In the genomic region with DNA sequence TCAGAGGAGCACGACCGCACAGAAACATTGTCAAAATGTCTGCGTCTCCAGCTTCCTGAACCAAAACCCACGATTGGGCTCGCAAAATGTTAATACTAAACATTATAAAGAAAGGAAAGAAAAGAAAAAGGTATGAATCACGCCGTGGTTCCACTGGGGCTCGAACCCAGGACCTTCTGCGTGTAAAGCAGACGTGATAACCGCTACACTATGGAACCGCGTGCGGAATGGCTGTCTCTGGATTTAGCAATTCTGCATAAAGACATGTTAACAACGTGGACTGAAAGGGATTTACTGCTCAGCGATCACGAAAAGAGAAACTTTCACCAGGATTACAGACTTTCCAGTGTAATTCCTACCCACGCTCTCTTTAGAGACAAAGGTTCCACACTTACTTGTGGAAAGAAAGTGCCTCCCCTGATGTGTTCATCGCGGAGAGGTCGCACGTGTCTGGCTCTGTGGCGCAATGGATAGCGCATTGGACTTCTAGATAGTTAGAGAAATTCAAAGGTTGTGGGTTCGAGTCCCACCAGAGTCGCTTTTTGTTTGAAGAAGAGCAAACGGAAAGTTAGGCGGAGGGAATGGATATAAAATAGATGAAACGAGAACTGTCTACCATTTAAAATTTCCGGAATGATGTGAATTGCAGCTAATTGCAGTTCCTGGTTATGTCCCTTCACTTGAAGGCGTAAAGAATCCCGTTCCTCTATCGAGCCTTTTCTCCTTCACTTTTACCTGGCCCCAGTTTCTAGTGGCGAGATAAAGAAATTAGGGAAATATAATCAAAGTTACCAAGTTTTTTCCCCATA, we compare ENCODE assay signal across 8 cellular contexts. TPM values are rescaled to one million over a fixed set of nuclear protein-coding genes. Genes with fewer than 3 reads are reported as not detected.
DNase-seq lines count a peak whose midpoint lies in the region; ATAC-seq and TF ChIP-seq lines count a peak whose summit lies in the region.

No MANE protein-coding gene starts in this region.

- peak; percentile 66 for ATAC-seq in omental fat pad (ENCODE audit: low FRiP score)

- no peaks in the 10 kb centered on the region for H3K27me3 ChIP-seq in MG63

- peak overlapping the region; percentile 55 for H3K4me3 ChIP-seq in MG63

- peak overlapping the region; percentile 73 for H3K27ac ChIP-seq in temporal lobe (ENCODE audit: low read depth, low read length)

- TF ChIP-seq CTCF in omental fat pad (IDR thresholded peaks at IDR 0.05): no peak

- H3K36me3 ChIP-seq in MG63: no peaks in the 10 kb centered on the region

- DNase-seq in DMS 273 treated with DMSO at 0.1 percent for 48 hours (lab: John Stamatoyannopoulos, UW) (peak; percentile 75), GOT3 (lab: John Stamatoyannopoulos, UW) (peak; percentile 84), MG63 (peak; percentile 80), SIG-M5 treated with dmso at 0.1 percent for 504 hours (lab: John Stamatoyannopoulos, UW; ENCODE audit: unreplicated experiment) (peak; percentile 77), germinal center (ENCODE audit: low spot score) (peak; percentile 25), omental fat pad (ENCODE audit: low spot score) (peak; percentile 74)
- DNase-seq in activated naive CD4-positive, alpha-beta T cell (lab: John Stamatoyannopoulos, UW): peak; percentile 60 to 69 (median 64)

- no peaks in the 10 kb centered on the region for H3K9me3 ChIP-seq in MG63

RNA-seq across cellular contexts. Expression of a gene that starts 39.7 kb away (rescaled TPM):
- total RNA-seq in MG63 (2014; rRNA removed; shearing (Covaris generic); ENCODE audit: low replicate concordance): not detected in 2 replicates
- total RNA-seq in omental fat pad: not detected
- not detected for total RNA-seq in temporal lobe

RNA-seq across cellular contexts. Expression of a gene that starts 47.7 kb away (rescaled TPM):
- total RNA-seq in MG63 (2014; rRNA removed; shearing (Covaris generic); ENCODE audit: low replicate concordance): not detected in 2 replicates
- total RNA-seq in omental fat pad: not detected
- total RNA-seq in temporal lobe: not detected

Comparison
In these comparisons a context has a peak if more than half of its experiments do, and no peak if none do; other contexts are left out.
1. Peak in every context shown above with its lines: DNase-seq, ATAC-seq, H3K4me3 ChIP-seq and H3K27ac ChIP-seq.
2. DNase-seq: peak in every context shown above with its lines; median percentile 84 in GOT3; 80 in MG63; 77 in SIG-M5 treated with dmso at 0.1 percent for 504 hours; 75 in DMS 273 treated with DMSO at 0.1 percent for 48 hours; 74 in omental fat pad; 64 in activated naive CD4-positive, alpha-beta T cell; 25 in germinal center.